In genomic region chrX:40542208-40542607, GRCh38 we compare ENCODE assay signal across 14 cellular contexts.
"Had no signal": no experiment of that assay in that cellular context is flagged by ENCODE, and none has a peak within 500 bp of the region (broad histone marks: within the 10 kb centered on the region; RNA-seq: fewer than 3 reads in every experiment).

No MANE protein-coding gene starts in this region.

- ATAC-seq: gastrocnemius medialis, left ventricle myocardium superior had no signal

- H3K4me3 ChIP-seq: coronary artery, gastrocnemius medialis had no signal

- H3K9me3 ChIP-seq: gastrocnemius medialis had no signal

- H3K4me3 Mint-ChIP-seq: nephron progenitor cell had no signal

- H3K36me3 ChIP-seq: gastrocnemius medialis had no signal

- H3K27ac ChIP-seq: coronary artery, gastrocnemius medialis had no signal

- H3K27ac Mint-ChIP-seq: nephron progenitor cell had no signal

- DNase-seq: activated CD4-positive, alpha-beta T cell treated with anti-CD3 and anti-CD28 coated beads, Interleukin-2, amount 50 U/mL, for 4 hours; activated CD4-positive, CD25-positive, alpha-beta regulatory T cell treated with anti-CD3 and anti-CD28 coated beads, Interleukin-2, amount 50 U/mL, for 72 hours; activated naive CD4-positive, alpha-beta T cell treated with anti-CD3 and anti-CD28 coated beads, Interleukin-2, amount 50 U/mL, for 16 hours; activated T-cell treated with anti-CD3 and anti-CD28 coated beads, Interleukin-2, amount 50 U/mL, for 1 hour; caudate nucleus; effector CD8-positive, alpha-beta T cell; gastrocnemius medialis; left ventricle myocardium superior; mesendoderm; nephron progenitor cell; stimulated activated CD4-positive, alpha-beta T cell treated with anti-CD3 and anti-CD28 coated beads, Interleukin-12 subunit alpha, Interleukin-12 subunit beta, amount 100 ng/mL, for 4 hours; stimulated activated CD4-positive, alpha-beta T cell treated with anti-CD3 and anti-CD28 coated beads, Interleukin-2, amount 100 ng/mL, for 48 hours; stimulated activated naive CD4-positive, alpha-beta T cell treated with Interleukin-2 at 50 U/mL for 16 hours had no signal

- H3K4me1 ChIP-seq: gastrocnemius medialis had no signal
